ENCODE assay signal across 1 cellular context in genomic region chr11:61841636-61842332, GRCh38.
TF ChIP-seq lines count a peak whose summit lies in the region.

No MANE protein-coding gene starts in this region.

TF ChIP-seq in K562, 482 proteins besides CTCF, POLR2A, EP300 and RAD21 (continued from another document and continues in another):
- TF ChIP-seq SRSF7 (optimal IDR thresholded peaks at IDR 0.05; ENCODE audit: low read depth, low read length), result no peak
- no peak for TF ChIP-seq ZNF512 (tag; IDR thresholded peaks at IDR 0.05)
- no peak for TF ChIP-seq HNRNPUL1 (IDR thresholded peaks at IDR 0.05; ENCODE audit: low read length)
- TF ChIP-seq FOXK2 (conservative IDR thresholded peaks at IDR 0.05 in 1 of 2, IDR thresholded peaks at IDR 0.05 in 1 of 2; ENCODE audit: low read depth in 2 of 2), result peak; percentile 35 to 67; a peak in 2 of 4 replicates
- peak; percentile 92 for TF ChIP-seq TAF9B (IDR thresholded peaks at IDR 0.05; ENCODE audit: partially characterized antibody)
- TF ChIP-seq TARDBP (IDR thresholded peaks at IDR 0.05), result no peak
- peak; percentile 14; the same call in 1 of the 2 replicates for TF ChIP-seq OTX1 (CRISPR knock-in tag; IDR thresholded peaks at IDR 0.05)
- no peak for TF ChIP-seq ZNF324 (CRISPR knock-in tag; IDR thresholded peaks at IDR 0.05)
- peak; percentile 88; the same call in 1 of the 2 replicates for TF ChIP-seq HDAC2 (IDR thresholded peaks at IDR 0.05)
- TF ChIP-seq CBX5 (IDR thresholded peaks at IDR 0.05; ENCODE audit: borderline replicate concordance, low read depth), result no peak
- no peak for TF ChIP-seq TAF7 (tag; IDR thresholded peaks at IDR 0.05)
- TF ChIP-seq CC2D1A (IDR thresholded peaks at IDR 0.05), result peak; percentile 81; the same call in 1 of the 2 replicates
- TF ChIP-seq KDM1A (IDR thresholded peaks at IDR 0.05), result peak; percentile 86 to 91
- no peak for TF ChIP-seq ATF2 (CRISPR knock-in tag; IDR thresholded peaks at IDR 0.05)
- TF ChIP-seq NELFE (IDR thresholded peaks at IDR 0.05; ENCODE audit: insufficient read depth, insufficient read length), result no peak
- TF ChIP-seq MIER1 (IDR thresholded peaks at IDR 0.05; ENCODE audit: low read depth), result no peak
- TF ChIP-seq SIN3B (IDR thresholded peaks at IDR 0.05; ENCODE audit: low read depth), result no peak
- no peak for TF ChIP-seq ZZZ3 (IDR thresholded peaks at IDR 0.05)
- peak; percentile 40; the same call in 1 of the 2 replicates for TF ChIP-seq NR4A1 (CRISPR knock-in tag; IDR thresholded peaks at IDR 0.05)
- TF ChIP-seq NR4A1 (tag; IDR thresholded peaks at IDR 0.05), result peak; percentile 66; the same call in 1 of the 2 replicates
- peak; percentile 96 for TF ChIP-seq LEF1 (IDR thresholded peaks at IDR 0.05)
- TF ChIP-seq IFI16 (CRISPR knock-in tag; IDR thresholded peaks at IDR 0.05), result no peak
- TF ChIP-seq ZBTB2 (IDR thresholded peaks at IDR 0.05), result peak; percentile 88; the same call in 1 of the 2 replicates
- TF ChIP-seq YBX1 (IDR thresholded peaks at IDR 0.05), result no peak
- TF ChIP-seq CXXC5 (CRISPR knock-in tag; IDR thresholded peaks at IDR 0.05), result peak; percentile 67
- no peak for TF ChIP-seq ETV1 (tag; conservative IDR thresholded peaks at IDR 0.05; ENCODE audit: low read depth)
- peak; percentile 45 for TF ChIP-seq TAF1 (IDR thresholded peaks at IDR 0.05; ENCODE audit: control insufficient read depth, extremely low read depth, insufficient read depth, low read length, severe bottlenecking)
- no peak for TF ChIP-seq RBM39 (optimal IDR thresholded peaks at IDR 0.05; ENCODE audit: low read depth, low read length)
- peak in 1 of 2 experiments; percentile 72; a peak in 1 of 4 replicates for TF ChIP-seq ZNF318 (IDR thresholded peaks at IDR 0.05; ENCODE audit: borderline replicate concordance in 1 of 2, low read depth in 1 of 2)
- peak; percentile 93; the same call in 1 of the 2 replicates for TF ChIP-seq NBN (IDR thresholded peaks at IDR 0.05; ENCODE audit: low read depth)
- TF ChIP-seq, protein P1, sequence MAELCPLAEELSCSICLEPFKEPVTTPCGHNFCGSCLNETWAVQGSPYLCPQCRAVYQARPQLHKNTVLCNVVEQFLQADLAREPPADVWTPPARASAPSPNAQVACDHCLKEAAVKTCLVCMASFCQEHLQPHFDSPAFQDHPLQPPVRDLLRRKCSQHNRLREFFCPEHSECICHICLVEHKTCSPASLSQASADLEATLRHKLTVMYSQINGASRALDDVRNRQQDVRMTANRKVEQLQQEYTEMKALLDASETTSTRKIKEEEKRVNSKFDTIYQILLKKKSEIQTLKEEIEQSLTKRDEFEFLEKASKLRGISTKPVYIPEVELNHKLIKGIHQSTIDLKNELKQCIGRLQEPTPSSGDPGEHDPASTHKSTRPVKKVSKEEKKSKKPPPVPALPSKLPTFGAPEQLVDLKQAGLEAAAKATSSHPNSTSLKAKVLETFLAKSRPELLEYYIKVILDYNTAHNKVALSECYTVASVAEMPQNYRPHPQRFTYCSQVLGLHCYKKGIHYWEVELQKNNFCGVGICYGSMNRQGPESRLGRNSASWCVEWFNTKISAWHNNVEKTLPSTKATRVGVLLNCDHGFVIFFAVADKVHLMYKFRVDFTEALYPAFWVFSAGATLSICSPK (IDR thresholded peaks at IDR 0.05; ENCODE audit: borderline replicate concordance), result no peak
- TF ChIP-seq SUPT5H (IDR thresholded peaks at IDR 0.05), result no peak
- peak; percentile 62 for TF ChIP-seq HMGN3 (IDR thresholded peaks at IDR 0.05; ENCODE audit: borderline replicate concordance, extremely low read depth, insufficient read length, low read depth, low read length)
- TF ChIP-seq, protein P2, sequence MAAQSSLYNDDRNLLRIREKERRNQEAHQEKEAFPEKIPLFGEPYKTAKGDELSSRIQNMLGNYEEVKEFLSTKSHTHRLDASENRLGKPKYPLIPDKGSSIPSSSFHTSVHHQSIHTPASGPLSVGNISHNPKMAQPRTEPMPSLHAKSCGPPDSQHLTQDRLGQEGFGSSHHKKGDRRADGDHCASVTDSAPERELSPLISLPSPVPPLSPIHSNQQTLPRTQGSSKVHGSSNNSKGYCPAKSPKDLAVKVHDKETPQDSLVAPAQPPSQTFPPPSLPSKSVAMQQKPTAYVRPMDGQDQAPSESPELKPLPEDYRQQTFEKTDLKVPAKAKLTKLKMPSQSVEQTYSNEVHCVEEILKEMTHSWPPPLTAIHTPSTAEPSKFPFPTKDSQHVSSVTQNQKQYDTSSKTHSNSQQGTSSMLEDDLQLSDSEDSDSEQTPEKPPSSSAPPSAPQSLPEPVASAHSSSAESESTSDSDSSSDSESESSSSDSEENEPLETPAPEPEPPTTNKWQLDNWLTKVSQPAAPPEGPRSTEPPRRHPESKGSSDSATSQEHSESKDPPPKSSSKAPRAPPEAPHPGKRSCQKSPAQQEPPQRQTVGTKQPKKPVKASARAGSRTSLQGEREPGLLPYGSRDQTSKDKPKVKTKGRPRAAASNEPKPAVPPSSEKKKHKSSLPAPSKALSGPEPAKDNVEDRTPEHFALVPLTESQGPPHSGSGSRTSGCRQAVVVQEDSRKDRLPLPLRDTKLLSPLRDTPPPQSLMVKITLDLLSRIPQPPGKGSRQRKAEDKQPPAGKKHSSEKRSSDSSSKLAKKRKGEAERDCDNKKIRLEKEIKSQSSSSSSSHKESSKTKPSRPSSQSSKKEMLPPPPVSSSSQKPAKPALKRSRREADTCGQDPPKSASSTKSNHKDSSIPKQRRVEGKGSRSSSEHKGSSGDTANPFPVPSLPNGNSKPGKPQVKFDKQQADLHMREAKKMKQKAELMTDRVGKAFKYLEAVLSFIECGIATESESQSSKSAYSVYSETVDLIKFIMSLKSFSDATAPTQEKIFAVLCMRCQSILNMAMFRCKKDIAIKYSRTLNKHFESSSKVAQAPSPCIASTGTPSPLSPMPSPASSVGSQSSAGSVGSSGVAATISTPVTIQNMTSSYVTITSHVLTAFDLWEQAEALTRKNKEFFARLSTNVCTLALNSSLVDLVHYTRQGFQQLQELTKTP (IDR thresholded peaks at IDR 0.05; ENCODE audit: low read depth in 1 of 2, partially characterized antibody in 2 of 2), result peak; percentile 62 to 76
- TF ChIP-seq ZNF24 (IDR thresholded peaks at IDR 0.05), result 0 out of 2 replicates have a peak, but pooled peaks have one; percentile 40
- no peak for TF ChIP-seq SAFB2 (IDR thresholded peaks at IDR 0.05; ENCODE audit: borderline replicate concordance, low read depth, low read length, severe bottlenecking)
- TF ChIP-seq RUNX1 (IDR thresholded peaks at IDR 0.05; ENCODE audit: low read depth), result peak; percentile 67; the same call in 1 of the 2 replicates
- peak; percentile 89 for TF ChIP-seq FOXM1 (IDR thresholded peaks at IDR 0.05; ENCODE audit: low read depth)
- TF ChIP-seq FOXM1 (CRISPR knock-in tag; IDR thresholded peaks at IDR 0.05; ENCODE audit: low read depth), result no peak
- TF ChIP-seq ZNF3 (CRISPR knock-in tag; IDR thresholded peaks at IDR 0.05), result 0 out of 2 replicates have a peak, but pooled peaks have one; percentile 37
- peak; percentile 75 for TF ChIP-seq ZNF583 (CRISPR knock-in tag; IDR thresholded peaks at IDR 0.05)
- 0 out of 2 replicates have a peak, but pooled peaks have one; percentile 12 for TF ChIP-seq PTRF (tag; IDR thresholded peaks at IDR 0.05)
- 0 out of 2 replicates have a peak, but pooled peaks have one; percentile 73 for TF ChIP-seq ZNF668 (CRISPR knock-in tag; IDR thresholded peaks at IDR 0.05)
- no peak for TF ChIP-seq ZNF695 (CRISPR knock-in tag; IDR thresholded peaks at IDR 0.05)
- peak; percentile 52; the same call in 1 of the 2 replicates for TF ChIP-seq RBFOX2 (IDR thresholded peaks at IDR 0.05; ENCODE audit: low read depth, low read length)
- no peak for TF ChIP-seq TGIF2 (CRISPR knock-in tag; IDR thresholded peaks at IDR 0.05)
- peak; percentile 93 for TF ChIP-seq SMARCE1 (IDR thresholded peaks at IDR 0.05)
- TF ChIP-seq SMARCC2 (IDR thresholded peaks at IDR 0.05; ENCODE audit: low read depth), result peak; percentile 80; the same call in 1 of the 2 replicates
